Comparison of ENCODE assay signal across 8 cellular contexts in genomic region chr3:10459954-10460754, GRCh38. TPM values are rescaled to one million over a fixed set of nuclear protein-coding genes. Genes with fewer than 3 reads are reported as not detected.
DNase-seq lines count a peak whose midpoint lies in the region; ATAC-seq and TF ChIP-seq lines count a peak whose summit lies in the region.

No MANE protein-coding gene starts in this region.

- peak in 1 of 2 donors; percentile 35 for TF ChIP-seq RAD21 in liver (IDR thresholded peaks at IDR 0.05)

- 66% methylated on average over 5 of the region's 5 CpGs for WGBS in liver
- 39 to 63% methylated on average over 1 to 5 of the region's 5 CpGs for WGBS in transverse colon (ENCODE audit: low coverage in 1 of 2), 2 donors

- no peak for TF ChIP-seq CTCF in liver (IDR thresholded peaks at IDR 0.05; ENCODE audit: low read depth, low read length, missing input control)
- no peak for TF ChIP-seq CTCF in transverse colon (IDR thresholded peaks at IDR 0.05)

- TF ChIP-seq POLR2A in transverse colon (IDR thresholded peaks at IDR 0.05) = no peak

- intact Hi-C loops in transverse colon (cut with DNase I; ENCODE audit: low total_unique reads) = no loop called here

- H3K4me3 ChIP-seq in liver (ENCODE audit: low read depth in 1 of 3, low read length in 3 of 3) (no peak overlapping the region), transverse colon (no peak overlapping the region)

- H3K4me1 ChIP-seq in liver (ENCODE audit: control insufficient read depth in 4 of 4, insufficient read depth in 4 of 4, low read length in 3 of 4) = no peaks in the 10 kb centered on the region
- no peaks in the 10 kb centered on the region for H3K4me1 ChIP-seq in transverse colon

- ATAC-seq in GM21723 (IDR thresholded peaks at IDR 0.05; ENCODE audit: unreplicated experiment) = no peak

- H3K27ac ChIP-seq in liver (ENCODE audit: low read depth in 1 of 2, low read length in 2 of 2) (no peak overlapping the region), transverse colon (no peak overlapping the region)

- H3K9me3 ChIP-seq in liver (ENCODE audit: control insufficient read depth in 4 of 4, low read length in 3 of 4) = no peaks in the 10 kb centered on the region
- no peaks in the 10 kb centered on the region for H3K9me3 ChIP-seq in transverse colon

- H3K36me3 ChIP-seq in liver (ENCODE audit: control insufficient read depth in 4 of 4, insufficient read depth in 3 of 4, low read depth in 1 of 4, low read length in 3 of 4) = peaks cover 0 to 2% (median 0%) of the 10 kb centered on the region in 4 donors
- no peaks in the 10 kb centered on the region for H3K36me3 ChIP-seq in transverse colon

- in situ Hi-C loops in SK-MEL-5 (cut with HindIII; ENCODE audit: low pct_unique_long_range_greater_than_20kb, low sequenced_read_pairs) (no loop called here), transverse colon (cut with MboI; ENCODE audit: low pct_ligation_motif_present in 1 of 4, low pct_unique_long_range_greater_than_20kb in 1 of 4, low sequenced_read_pairs in 3 of 4) (no loop called here)

- TF ChIP-seq EP300 in transverse colon (IDR thresholded peaks at IDR 0.05; ENCODE audit: low read depth) = no peak

- peak; percentile 12 for DNase-seq in activated T-cell treated with anti-CD3 and anti-CD28 coated beads for 1 hour (ENCODE audit: low read depth)
- no peak for DNase-seq in activated T-cell treated with anti-CD3 and anti-CD28 coated beads for 4 hours
- DNase-seq in SK-MEL-5 (ENCODE audit: low read depth, low spot score) = peak; percentile 44
- DNase-seq in brain pericyte (ENCODE audit: low read depth, low spot score) = peak; percentile 52
- peak; percentile 16 for DNase-seq in transverse colon
- no peak for DNase-seq in DMS114 treated with DMSO at 0.1 percent for 48 hours (lab: John Stamatoyannopoulos, UW; ENCODE audit: unreplicated experiment)

- no peak overlapping the region for H3K9ac ChIP-seq in liver (ENCODE audit: low read depth in 1 of 2, low read length in 2 of 2)

- H3K27me3 ChIP-seq in liver (ENCODE audit: control insufficient read depth in 4 of 4, insufficient read depth in 4 of 4, low read length in 3 of 4) (no peaks in the 10 kb centered on the region), transverse colon (no peaks in the 10 kb centered on the region)

TF ChIP-seq in liver, 16 proteins besides CTCF, POLR2A, EP300 and RAD21:
- TF ChIP-seq HNF4A (conservative IDR thresholded peaks at IDR 0.05) (peak in 1 of 2 donors; percentile 16), YY1 (IDR thresholded peaks at IDR 0.05) (no peak)
- TF ChIP-seq, protein P1, sequence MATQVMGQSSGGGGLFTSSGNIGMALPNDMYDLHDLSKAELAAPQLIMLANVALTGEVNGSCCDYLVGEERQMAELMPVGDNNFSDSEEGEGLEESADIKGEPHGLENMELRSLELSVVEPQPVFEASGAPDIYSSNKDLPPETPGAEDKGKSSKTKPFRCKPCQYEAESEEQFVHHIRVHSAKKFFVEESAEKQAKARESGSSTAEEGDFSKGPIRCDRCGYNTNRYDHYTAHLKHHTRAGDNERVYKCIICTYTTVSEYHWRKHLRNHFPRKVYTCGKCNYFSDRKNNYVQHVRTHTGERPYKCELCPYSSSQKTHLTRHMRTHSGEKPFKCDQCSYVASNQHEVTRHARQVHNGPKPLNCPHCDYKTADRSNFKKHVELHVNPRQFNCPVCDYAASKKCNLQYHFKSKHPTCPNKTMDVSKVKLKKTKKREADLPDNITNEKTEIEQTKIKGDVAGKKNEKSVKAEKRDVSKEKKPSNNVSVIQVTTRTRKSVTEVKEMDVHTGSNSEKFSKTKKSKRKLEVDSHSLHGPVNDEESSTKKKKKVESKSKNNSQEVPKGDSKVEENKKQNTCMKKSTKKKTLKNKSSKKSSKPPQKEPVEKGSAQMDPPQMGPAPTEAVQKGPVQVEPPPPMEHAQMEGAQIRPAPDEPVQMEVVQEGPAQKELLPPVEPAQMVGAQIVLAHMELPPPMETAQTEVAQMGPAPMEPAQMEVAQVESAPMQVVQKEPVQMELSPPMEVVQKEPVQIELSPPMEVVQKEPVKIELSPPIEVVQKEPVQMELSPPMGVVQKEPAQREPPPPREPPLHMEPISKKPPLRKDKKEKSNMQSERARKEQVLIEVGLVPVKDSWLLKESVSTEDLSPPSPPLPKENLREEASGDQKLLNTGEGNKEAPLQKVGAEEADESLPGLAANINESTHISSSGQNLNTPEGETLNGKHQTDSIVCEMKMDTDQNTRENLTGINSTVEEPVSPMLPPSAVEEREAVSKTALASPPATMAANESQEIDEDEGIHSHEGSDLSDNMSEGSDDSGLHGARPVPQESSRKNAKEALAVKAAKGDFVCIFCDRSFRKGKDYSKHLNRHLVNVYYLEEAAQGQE (IDR thresholded peaks at IDR 0.05) = peak; percentile 100
- TF ChIP-seq, protein P2, sequence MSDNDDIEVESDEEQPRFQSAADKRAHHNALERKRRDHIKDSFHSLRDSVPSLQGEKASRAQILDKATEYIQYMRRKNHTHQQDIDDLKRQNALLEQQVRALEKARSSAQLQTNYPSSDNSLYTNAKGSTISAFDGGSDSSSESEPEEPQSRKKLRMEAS (IDR thresholded peaks at IDR 0.05) = peak; percentile 67
TF ChIP-seq in liver: peak in this region for 3.

RNA-seq across cellular contexts. Expression of gene ATP2B2, which starts 45.2 kb away (rescaled TPM):
- not detected in 2 replicates for total RNA-seq in SK-MEL-5 (2014; rRNA removed; shearing (Covaris generic))
- polyA plus RNA-seq in SK-MEL-5 (2015; cell fraction: cytosol; rRNA removed) = 0.06 TPM in 1 of 2 replicates, not detected in the other
- polyA plus RNA-seq in SK-MEL-5 (2015; cell fraction: nucleus; rRNA removed) = 0.05 TPM in 1 of 2 replicates, not detected in the other
- total RNA-seq in liver = 10 to 100 TPM; 26.8 to 27.8 TPM
- 10 to 100 TPM; 10.4 to 14.6 TPM for polyA plus RNA-seq in liver
- not detected for total RNA-seq in transverse colon

Comparison
In these comparisons a context has a peak if more than half of its experiments do, and no peak if none do; other contexts are left out.
1. DNase-seq: peak in activated T-cell treated with anti-CD3 and anti-CD28 coated beads for 1 hour (single experiment), SK-MEL-5 (single experiment), brain pericyte (single experiment) and transverse colon (single experiment); none in activated T-cell treated with anti-CD3 and anti-CD28 coated beads for 4 hours (single experiment) and DMS114 treated with DMSO at 0.1 percent for 48 hours (single experiment).
2. RNA of gene ATP2B2, which starts 45.2 kb away (total RNA-seq): 26.8 to 27.8 TPM in liver; not detected in SK-MEL-5 and not detected in transverse colon; every median in the first group is over 10 times any median in the second.